ENCODE assay signal across 8 cellular contexts in the genomic region with DNA sequence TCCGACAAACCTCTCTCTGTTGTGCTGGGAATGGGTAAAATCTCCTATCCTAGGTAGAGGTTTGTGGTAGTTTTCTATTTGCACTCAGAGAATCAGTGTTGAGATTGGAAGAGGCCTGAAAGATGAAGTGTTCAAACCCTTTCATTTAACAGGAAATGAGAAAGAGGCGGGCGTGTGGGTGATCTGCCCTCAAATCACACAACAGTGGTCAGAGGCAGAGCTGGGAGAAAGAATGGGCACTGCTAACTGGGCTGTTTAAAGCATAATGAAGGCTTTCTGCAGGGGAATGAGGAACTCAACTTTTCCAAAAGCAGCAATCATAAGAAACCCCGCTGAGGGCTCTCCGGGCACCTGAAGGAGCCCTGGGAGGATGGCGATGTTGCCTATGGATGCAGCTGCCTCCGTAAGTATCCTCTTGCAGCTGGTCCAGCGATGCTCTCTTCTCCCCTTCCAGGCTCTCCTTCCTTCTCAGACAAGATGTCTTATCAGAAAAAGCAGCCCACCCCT. TPM values are rescaled to one million over a fixed set of nuclear protein-coding genes. Genes with fewer than 3 reads are reported as not detected.
DNase-seq lines count a peak whose midpoint lies in the region; ATAC-seq and TF ChIP-seq lines count a peak whose summit lies in the region.

No MANE protein-coding gene starts in this region.

- H3K27ac ChIP-seq in ovary, result no peak overlapping the region

- POLR2A ChIA-PET in MCF 10A (lab: Yijun Ruan, JAX), result no interaction called here

- CTCF ChIA-PET in MCF 10A (lab: Yijun Ruan, JAX), result interaction anchor here (1.4 kb wide), 1 partner anchor 28 kb away, joined by 6 read pairs; no protein-coding TSS in a partner anchor

- in situ Hi-C loops in KBM-7 (cut with MboI; ENCODE audit: low pct_unique_long_range_greater_than_20kb, low sequenced_read_pairs), result no loop called here

- H3K27ac Mint-ChIP-seq in MCF 10A (ENCODE audit: low read depth, unreplicated experiment), result no peak overlapping the region

- ATAC-seq in HG02938 (IDR thresholded peaks at IDR 0.05; ENCODE audit: unreplicated experiment), result no peak
- ATAC-seq in GM21360 (IDR thresholded peaks at IDR 0.05; ENCODE audit: unreplicated experiment), result no peak

- no peaks in the 10 kb centered on the region for H3K27me3 ChIP-seq in ovary
- peaks cover 15% of the 10 kb centered on the region for H3K27me3 ChIP-seq in H7 (ENCODE audit: control insufficient read depth, insufficient read depth, low read length)

- H3K4me1 Mint-ChIP-seq in MCF 10A (ENCODE audit: insufficient read depth, unreplicated experiment), result peaks cover 5% of the 10 kb centered on the region

- no TSS peak for BruUV-seq in MCF 10A (replicated peaks; lab: Mats Ljungman, UMichigan)

- peaks cover 67% of the 10 kb centered on the region for H3K27me3 Mint-ChIP-seq in MCF 10A (ENCODE audit: insufficient read depth, unreplicated experiment)

- H3K36me3 Mint-ChIP-seq in MCF 10A (ENCODE audit: insufficient read depth, unreplicated experiment), result no peaks in the 10 kb centered on the region

- DNase-seq in GM12865 (ENCODE audit: low read depth) (peak; percentile 14), KBM-7 (peak; percentile 35), MCF 10A (ENCODE audit: unreplicated experiment) (no peak), ovary (no peak), A172 (ENCODE audit: low spot score) (no peak), H7 (no peak)

- H3K9me3 Mint-ChIP-seq in MCF 10A (ENCODE audit: unreplicated experiment), result no peaks in the 10 kb centered on the region

- intact Hi-C loops in MCF 10A (cut with micrococcal nuclease) (no loop called here), ovary (cut with DNase I) (no loop called here)

- no peak for TF ChIP-seq EP300 in ovary (IDR thresholded peaks at IDR 0.05)

- WGBS in ovary, 3 donors, result 33 to 46% (median 40%) methylated on average over 8 of the region's 8 CpGs

- peaks cover 2% of the 10 kb centered on the region for H3K4me1 ChIP-seq in ovary (ENCODE audit: insufficient read depth)

- TF ChIP-seq CTCF in GM12865 (IDR thresholded peaks at IDR 0.05; ENCODE audit: insufficient read depth, low read depth, low read length, missing control alignments) (no peak), MCF 10A (IDR thresholded peaks at IDR 0.05; ENCODE audit: unreplicated experiment) (no peak), ovary (IDR thresholded peaks at IDR 0.05) (no peak)

- H3K4me3 ChIP-seq in GM12865 (ENCODE audit: low read depth, low read length) (no peak overlapping the region), ovary (peak overlapping the region; percentile 43), H7 (ENCODE audit: insufficient read depth, low read depth, low read length) (no peak overlapping the region)

- peak overlapping the region; percentile 34 for H3K4me3 Mint-ChIP-seq in MCF 10A (ENCODE audit: unreplicated experiment)

- H3K36me3 ChIP-seq in ovary (no peaks in the 10 kb centered on the region), H7 (replicated peaks; ENCODE audit: control insufficient read depth, insufficient read depth, low read length) (no peaks in the 10 kb centered on the region)

- H3K9me3 ChIP-seq in ovary, result no peaks in the 10 kb centered on the region

- no peak for TF ChIP-seq POLR2A in ovary (IDR thresholded peaks at IDR 0.05)

RNA-seq across cellular contexts. Expression of a gene that starts 1.0 kb away (rescaled TPM):
- total RNA-seq in MCF 10A (2022) (not detected in 2 replicates), ovary (under 1 TPM in 1 of 7 donors, not detected in 6; 0.25 TPM)
- under 1 TPM in 1 of 2 donors, not detected in 1; 0.07 TPM for polyA plus RNA-seq in ovary
- total RNA-seq in A172 (2014; rRNA removed; shearing (Covaris generic)), result not detected in 2 replicates
- not detected in 2 replicates for total RNA-seq in H7 (2014; rRNA removed; shearing (Covaris generic))

RNA-seq across cellular contexts. Expression of a gene that starts 43.1 kb away (rescaled TPM):
- total RNA-seq in MCF 10A (2022) (not detected in 2 replicates), ovary (1 to 10 TPM in 1 of 7 donors, not detected in 6; 1.3 TPM)
- under 1 TPM in 1 of 2 donors, not detected in 1; 0.13 TPM for polyA plus RNA-seq in ovary
- total RNA-seq in A172 (2014; rRNA removed; shearing (Covaris generic)), result not detected in 2 replicates
- not detected in 2 replicates for total RNA-seq in H7 (2014; rRNA removed; shearing (Covaris generic))

RNA-seq across cellular contexts. Expression of a gene that starts 52.2 kb away (rescaled TPM):
- not detected in 2 replicates for total RNA-seq in MCF 10A (2022)
- not detected for total RNA-seq in ovary
- not detected for polyA plus RNA-seq in ovary
- total RNA-seq in A172 (2014; rRNA removed; shearing (Covaris generic)), result not detected in 2 replicates
- not detected in 2 replicates for total RNA-seq in H7 (2014; rRNA removed; shearing (Covaris generic))

RNA-seq across cellular contexts. Expression of a gene that starts 57.3 kb away (rescaled TPM):
- total RNA-seq in MCF 10A (2022) (not detected in 2 replicates), ovary (not detected)
- not detected for polyA plus RNA-seq in ovary
- total RNA-seq in A172 (2014; rRNA removed; shearing (Covaris generic)), result not detected in 2 replicates
- not detected in 2 replicates for total RNA-seq in H7 (2014; rRNA removed; shearing (Covaris generic))

Comparison
In these comparisons a context has a peak if more than half of its experiments do, and no peak if none do; other contexts are left out.
1. DNase-seq: peak in GM12865 (single experiment) and KBM-7 (single experiment); none in MCF 10A (single experiment), ovary (0 of 5), A172 (single experiment) and H7 (single experiment).